In the genomic region with DNA sequence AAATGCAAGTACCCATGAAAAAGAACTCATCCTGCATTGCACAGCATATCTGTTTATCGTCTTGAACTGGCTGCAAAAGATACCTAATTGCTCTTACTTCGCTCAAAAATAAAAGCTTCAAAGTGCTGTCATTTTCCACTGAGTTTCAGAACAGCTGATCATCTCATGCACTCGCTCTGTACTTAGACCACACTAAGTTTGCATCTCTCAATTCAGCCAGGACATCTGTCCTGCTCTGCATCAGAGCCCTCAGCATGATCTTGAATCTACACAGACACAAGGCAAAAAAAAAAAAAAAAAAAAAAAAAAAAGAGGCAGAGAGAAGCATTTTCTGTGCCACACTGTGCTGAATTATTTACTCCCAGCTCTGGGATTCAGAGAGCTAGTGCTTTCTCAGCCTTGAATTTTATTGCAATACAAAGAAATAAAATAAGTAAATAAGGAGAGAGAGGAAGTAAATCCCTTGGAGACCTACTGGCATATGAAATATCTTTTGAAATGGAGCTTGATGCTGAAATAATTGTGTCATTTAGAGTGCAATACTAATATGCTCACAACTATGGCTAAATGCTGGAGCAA, we compare ENCODE assay signal across 29 cellular contexts.
DNase-seq lines count a peak whose midpoint lies in the region; FAIRE-seq and TF ChIP-seq lines count a peak whose summit lies in the region.
"Had no signal": no experiment of that assay in that cellular context is flagged by ENCODE, and none has a peak within 500 bp of the region (broad histone marks: within the 10 kb centered on the region; RNA-seq: fewer than 3 reads in every experiment).

No MANE protein-coding gene starts in this region.

- no peaks in the 10 kb centered on the region for H3F3A ChIP-seq in OCI-LY1 (ENCODE audit: insufficient read depth, low read length)

- H3K27me3 ChIP-seq in OCI-LY1 (ENCODE audit: insufficient read depth, low read length) (no peaks in the 10 kb centered on the region), small intestine (ENCODE audit: control insufficient read depth in 2 of 2, insufficient read depth in 2 of 2, low read length in 2 of 2) (no peaks in the 10 kb centered on the region)
- no peaks in the 10 kb centered on the region for H3K27me3 ChIP-seq in CD8-positive, alpha-beta memory T cell (ENCODE audit: insufficient read depth, low read length, poor library complexity, severe bottlenecking)
- H3K27me3 ChIP-seq: Peyer's patch had no signal

- peaks cover 34% of the 10 kb centered on the region for H3K4me1 ChIP-seq in OCI-LY1 (ENCODE audit: insufficient read depth, low read length, severe bottlenecking)
- H3K4me1 ChIP-seq in small intestine (ENCODE audit: control insufficient read depth in 2 of 2, insufficient read depth in 1 of 2, low read depth in 1 of 2, low read length in 1 of 2): no peaks in the 10 kb centered on the region
- H3K4me1 ChIP-seq in CD8-positive, alpha-beta memory T cell (ENCODE audit: insufficient read depth, low read length): no peaks in the 10 kb centered on the region
- H3K4me1 ChIP-seq: A549; BLaER1 treated with 17β-estradiol and CSF1 and Interleukin-3, amounts not matched to agents 10 nM and 100 nM; Peyer's patch had no signal

- WGBS in small intestine, 3 donors: 47 to 58% (median 50%) methylated on average over 3 of the region's 3 CpGs

- H3K4me3 Mint-ChIP-seq in CD8-positive, alpha-beta memory T cell: no peak overlapping the region
- H3K4me3 Mint-ChIP-seq: CD4-positive, alpha-beta T cell had no signal

- H4K20me1 ChIP-seq in OCI-LY1 (ENCODE audit: insufficient read depth, low read length): no peaks in the 10 kb centered on the region

- DNase-seq in GM12865 (ENCODE audit: low read depth) (peak; percentile 20), germinal center (ENCODE audit: low spot score) (peak; percentile 12), small intestine (no peak), GM13977 (ENCODE audit: low spot score) (no peak), DMS79 treated with DMSO at 0.1 percent for 48 hours (lab: John Stamatoyannopoulos, UW) (no peak)
- no peak for DNase-seq in CD8-positive, alpha-beta memory T cell
- DNase-seq: AML-193; CD4-positive, alpha-beta T cell; DMS 273 treated with DMSO at 0.1 percent for 48 hours; DMS79; GF-D8; Karpas-422; NCI-H1105; NCI-H1436 treated with DMSO at 0.1 percent for 48 hours; NCI-H187 treated with DMSO at 0.1 percent for 48 hours; NCI-H446; NCI-H524 treated with DMSO at 0.1 percent for 48 hours; NCI-H774; NK-92 treated with Interleukin-12 subunit alpha and Interleukin-12 subunit beta, amount 100 ng/mL, for 24 hours; OCI-M1; Peyer's patch; SIG-M5; SK-N-SH had no signal

- H3K9me3 ChIP-seq in OCI-LY1 (ENCODE audit: low read length) (no peaks in the 10 kb centered on the region), small intestine (ENCODE audit: control insufficient read depth, low read depth) (no peaks in the 10 kb centered on the region)
- no peaks in the 10 kb centered on the region for H3K9me3 ChIP-seq in CD8-positive, alpha-beta memory T cell (ENCODE audit: low read length)
- H3K9me3 ChIP-seq: A549; BLaER1 treated with 17β-estradiol and CSF1 and Interleukin-3, amounts not matched to agents 10 nM and 100 nM; Peyer's patch; SK-N-SH had no signal

- H3K9me3 Mint-ChIP-seq in CD8-positive, alpha-beta memory T cell: peaks cover 0 to 2% (median 0%) of the 10 kb centered on the region in 5 donors
- H3K9me3 Mint-ChIP-seq: CD4-positive, alpha-beta T cell had no signal

- peaks cover 0 to 3% (median 0%) of the 10 kb centered on the region in 3 donors for H3K36me3 Mint-ChIP-seq in CD8-positive, alpha-beta memory T cell

- H3K27me3 Mint-ChIP-seq in CD8-positive, alpha-beta memory T cell: peaks cover 0 to 3% of the 10 kb centered on the region in 2 donors
- H3K27me3 Mint-ChIP-seq: CD4-positive, alpha-beta T cell had no signal

- H3K4me1 Mint-ChIP-seq in CD8-positive, alpha-beta memory T cell: no peaks in the 10 kb centered on the region

- no peak overlapping the region for H2AFZ ChIP-seq in OCI-LY1 (ENCODE audit: low read length)

- CTCF ChIA-PET in CD8-positive, alpha-beta memory T cell (lab: Charles Lee): no interaction called here

- H3K27ac ChIP-seq in OCI-LY1 (ENCODE audit: low read depth, low read length, poor library complexity, severe bottlenecking) (peak overlapping the region; percentile 93), small intestine (ENCODE audit: low read depth in 1 of 2, low read length in 1 of 2) (no peak overlapping the region)
- no peak overlapping the region for H3K27ac ChIP-seq in CD8-positive, alpha-beta memory T cell (ENCODE audit: low read depth, low read length)
- H3K27ac ChIP-seq: A549; BLaER1 treated with 17β-estradiol and CSF1 and Interleukin-3, amounts not matched to agents 10 nM and 100 nM; Peyer's patch had no signal

- H3K36me3 ChIP-seq in OCI-LY1 (ENCODE audit: insufficient read depth, low read length): no peaks in the 10 kb centered on the region
- H3K36me3 ChIP-seq in small intestine (ENCODE audit: control insufficient read depth in 2 of 2, insufficient read depth in 2 of 2, low read length in 2 of 2): no peaks in the 10 kb centered on the region
- H3K36me3 ChIP-seq in CD8-positive, alpha-beta memory T cell (ENCODE audit: insufficient read depth, low read length): no peaks in the 10 kb centered on the region
- H3K36me3 ChIP-seq: BLaER1 treated with 17β-estradiol and CSF1 and Interleukin-3, amounts not matched to agents 10 nM and 100 nM; Peyer's patch had no signal

- peak; percentile 10 for FAIRE-seq in small intestine (lab: Jason Lieb, UNC)
- FAIRE-seq: A549, GM19239, H54, HepG2 had no signal

- POLR2A ChIA-PET in CD8-positive, alpha-beta memory T cell (lab: Charles Lee): no interaction called here

- peak overlapping the region; percentile 53 for H3K4me2 ChIP-seq in OCI-LY1 (ENCODE audit: low read length)
- H3K4me2 ChIP-seq: A549; BLaER1 treated with 17β-estradiol and CSF1 and Interleukin-3, amounts not matched to agents 10 nM and 100 nM; SK-N-SH had no signal

- peak overlapping the region; percentile 63 for H3K9ac ChIP-seq in OCI-LY1 (ENCODE audit: low read length)
- H3K9ac ChIP-seq: BLaER1 treated with 17β-estradiol and CSF1 and Interleukin-3, amounts not matched to agents 10 nM and 100 nM; SK-N-SH had no signal

- no peak overlapping the region for H3K27ac Mint-ChIP-seq in CD8-positive, alpha-beta memory T cell
- H3K27ac Mint-ChIP-seq: CD4-positive, alpha-beta T cell had no signal

- TF ChIP-seq CTCF in GM12865 (IDR thresholded peaks at IDR 0.05; ENCODE audit: insufficient read depth, low read depth, low read length, missing control alignments) (no peak), OCI-LY1 (IDR thresholded peaks at IDR 0.05; ENCODE audit: low read length) (no peak), GM13977 (IDR thresholded peaks at IDR 0.05; ENCODE audit: extremely low read depth, insufficient read depth, missing control alignments) (no peak)

- in situ Hi-C loops in GM13977 (cut with MboI; ENCODE audit: low pct_unique_long_range_greater_than_20kb, low sequenced_read_pairs, unreplicated experiment): no loop called here

- H3K4me3 ChIP-seq in GM12865 (ENCODE audit: low read depth, low read length) (no peak overlapping the region), OCI-LY1 (ENCODE audit: low read depth, low read length, poor library complexity, severe bottlenecking) (no peak overlapping the region), small intestine (ENCODE audit: low read depth in 1 of 2, low read length in 2 of 2) (no peak overlapping the region)
- no peak overlapping the region for H3K4me3 ChIP-seq in CD8-positive, alpha-beta memory T cell (ENCODE audit: low read length)
- H3K4me3 ChIP-seq: A549; BLaER1 treated with 17β-estradiol and CSF1 and Interleukin-3, amounts not matched to agents 10 nM and 100 nM; Peyer's patch had no signal

- H3K9me2 ChIP-seq in OCI-LY1 (ENCODE audit: low read depth, low read length): no peaks in the 10 kb centered on the region
- H3K9me2 ChIP-seq: SK-N-SH had no signal

- H3K79me2 ChIP-seq in OCI-LY1 (ENCODE audit: insufficient read depth, low read length): no peaks in the 10 kb centered on the region

Comparison
In these comparisons a context has a peak if more than half of its experiments do, and no peak if none do; other contexts are left out.
1. DNase-seq: peak in GM12865 (single experiment) and germinal center (single experiment); none in small intestine (single experiment), CD8-positive, alpha-beta memory T cell (0 of 5), GM13977 (single experiment) and DMS79 treated with DMSO at 0.1 percent for 48 hours (single experiment).